In genomic region chr16:84421938-84422220, GRCh38 we compare ENCODE assay signal across 4 cellular contexts. TPM values are rescaled to one million over a fixed set of nuclear protein-coding genes. Genes with fewer than 3 reads are reported as not detected.
"Had no signal": no experiment of that assay in that cellular context is flagged by ENCODE, and none has a peak within 500 bp of the region (broad histone marks: within the 10 kb centered on the region; RNA-seq: fewer than 3 reads in every experiment).

No MANE protein-coding gene starts in this region.

- DNase-seq: GDM1, GF-D8 had no signal

- ATAC-seq: GM12878 had no signal

RNA-seq across cellular contexts. Expression of gene ATP2C2, which starts 53.5 kb away (rescaled TPM):
- total RNA-seq: G401, GM12878 had no signal
